In genomic region chr1:234842726-234843641, GRCh38 we compare ENCODE assay signal across 8 cellular contexts.
DNase-seq lines count a peak whose midpoint lies in the region; ATAC-seq and TF ChIP-seq lines count a peak whose summit lies in the region.

No MANE protein-coding gene starts in this region.

- peaks cover 9% of the 10 kb centered on the region for H3K9me3 Mint-ChIP-seq in endodermal cell

- DNase-seq in activated CD4-positive, alpha-beta T cell treated with anti-CD3 and anti-CD28 coated beads for 1 hour, result peak; percentile 29
- DNase-seq in endodermal cell, result peak; percentile 42
- DNase-seq in stimulated activated CD4-positive, alpha-beta T cell treated with anti-CD3 and anti-CD28 coated beads, TNF-alpha, amount 100 ng/mL, for 4 hours (ENCODE audit: low read depth in 3 of 3), result peak; percentile 52 to 58 (median 54)
- DNase-seq in HEK293T (ENCODE audit: extremely low spot score), result no peak
- DNase-seq in ureter (ENCODE audit: low spot score), result no peak
- DNase-seq in DMS79 treated with DMSO at 0.1 percent for 48 hours (lab: John Stamatoyannopoulos, UW), result no peak

- no peak for TF ChIP-seq CTCF in endodermal cell (conservative IDR thresholded peaks at IDR 0.05)

- POLR2A ChIA-PET in HEK293T (lab: Yijun Ruan, JAX), result no interaction called here

- H3K27ac Mint-ChIP-seq in endodermal cell, result no peak overlapping the region

- no peak overlapping the region for H3K9ac ChIP-seq in endodermal cell (ENCODE audit: extremely low read depth, low read length, poor library complexity, severe bottlenecking)

- no peaks in the 10 kb centered on the region for H3K27me3 Mint-ChIP-seq in endodermal cell (ENCODE audit: insufficient read depth)

- H3K36me3 Mint-ChIP-seq in endodermal cell (ENCODE audit: low read depth), result no peaks in the 10 kb centered on the region

- no peaks in the 10 kb centered on the region for H3K4me1 ChIP-seq in endodermal cell (ENCODE audit: control insufficient read depth, insufficient read depth, low read length)

- H3K27me3 ChIP-seq in endodermal cell (ENCODE audit: control insufficient read depth, insufficient read depth, low read length, poor library complexity, severe bottlenecking), result no peaks in the 10 kb centered on the region

- H3K4me3 Mint-ChIP-seq in endodermal cell, result no peak overlapping the region

- no peak overlapping the region for H3K27ac ChIP-seq in endodermal cell (ENCODE audit: low read depth, low read length)

- H3K4me3 ChIP-seq in endodermal cell (ENCODE audit: low read length), result no peak overlapping the region

- H3K9me3 ChIP-seq in endodermal cell (ENCODE audit: control insufficient read depth, low read length), result peaks cover 16% of the 10 kb centered on the region

- CTCF ChIA-PET in HEK293T (lab: Yijun Ruan, JAX), result no interaction called here

- ATAC-seq in GM19025 (IDR thresholded peaks at IDR 0.05; ENCODE audit: low read depth, unreplicated experiment) (peak; percentile 73), HG03039 (IDR thresholded peaks at IDR 0.05; ENCODE audit: unreplicated experiment) (peak; percentile 68)

- H3K36me3 ChIP-seq in endodermal cell (ENCODE audit: control insufficient read depth, insufficient read depth, low read length), result no peaks in the 10 kb centered on the region

- no peaks in the 10 kb centered on the region for H3K4me1 Mint-ChIP-seq in endodermal cell

- WGBS in endodermal cell (ENCODE audit: insufficient coverage in 1 of 2, insufficient read length in 1 of 2), 2 experiments, result 92 to 94% methylated on average over 8 to 12 of the region's 12 CpGs

TF ChIP-seq in HEK293T, 16 proteins besides CTCF, POLR2A, EP300 and RAD21:
- TF ChIP-seq FOXK2 (IDR thresholded peaks at IDR 0.05) (no peak), BHLHE40 (IDR thresholded peaks at IDR 0.05; ENCODE audit: borderline replicate concordance) (no peak)

Comparison
In these comparisons a context has a peak if more than half of its experiments do, and no peak if none do; other contexts are left out.
1. DNase-seq: peak in activated CD4-positive, alpha-beta T cell treated with anti-CD3 and anti-CD28 coated beads for 1 hour (single experiment), endodermal cell (single experiment) and stimulated activated CD4-positive, alpha-beta T cell treated with anti-CD3 and anti-CD28 coated beads, TNF-alpha, amount 100 ng/mL, for 4 hours (3 of 3); none in HEK293T (single experiment), ureter (single experiment) and DMS79 treated with DMSO at 0.1 percent for 48 hours (single experiment).